Comparison of ENCODE assay signal across 18 cellular contexts in the genomic region with DNA sequence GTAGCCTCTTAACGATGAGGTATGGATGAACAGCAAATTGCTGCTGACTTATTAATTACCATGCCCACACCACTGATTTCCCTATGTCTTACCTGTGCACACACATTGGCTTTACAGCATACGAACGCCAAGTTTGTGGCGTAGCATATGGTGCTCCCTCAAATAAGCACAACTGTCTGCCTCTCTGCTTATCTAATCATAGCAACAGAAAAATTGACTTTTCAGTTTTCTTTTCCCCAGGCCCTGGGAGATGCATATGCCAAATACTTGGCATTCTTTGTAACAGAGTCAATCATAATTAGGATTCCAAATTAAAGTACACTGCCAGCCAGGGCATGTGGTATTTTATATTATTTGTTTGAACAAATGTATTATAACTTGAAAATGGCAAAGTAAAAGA.
A peak's percentile ranks its signal among the peaks of the same experiment; 100 is the strongest.
DNase-seq lines count a peak whose midpoint lies in the region; ATAC-seq and TF ChIP-seq lines count a peak whose summit lies in the region.
"Had no signal": no experiment of that assay in that cellular context is flagged by ENCODE, and none has a peak within 500 bp of the region (broad histone marks: within the 10 kb centered on the region; RNA-seq: fewer than 3 reads in every experiment).

No MANE protein-coding gene starts in this region.

- no peak overlapping the region for H3K9ac ChIP-seq in SK-N-SH
- H3K9ac ChIP-seq in fibroblast of lung (ENCODE audit: insufficient read depth, low read length) = no peak overlapping the region

- H2AFZ ChIP-seq in SK-N-SH (ENCODE audit: low read depth) (no peak overlapping the region), fibroblast of lung (ENCODE audit: low read length) (no peak overlapping the region)

- H3F3A ChIP-seq in SK-N-SH (replicated peaks; ENCODE audit: insufficient read depth) = peaks cover 2% of the 10 kb centered on the region

- H3K4me2 ChIP-seq in SK-N-SH (0 out of 2 replicates have a peak overlapping the region, but pooled peaks have one; percentile 11), fibroblast of lung (ENCODE audit: extremely low read depth, insufficient read depth, low read length) (no peak overlapping the region)

- no peaks in the 10 kb centered on the region for H3K4me1 Mint-ChIP-seq in stimulated activated effector memory CD8-positive, alpha-beta T cell treated with anti-CD3 and anti-CD28 coated beads, Interleukin-12 subunit alpha, Interleukin-12 subunit beta, amount 100 ng/mL, for 72 hours
- no peaks in the 10 kb centered on the region for H3K4me1 Mint-ChIP-seq in glutamatergic neuron (ENCODE audit: low read depth, unreplicated experiment)
- H3K4me1 Mint-ChIP-seq: CD14-positive monocyte, IgD-negative memory B cell had no signal

- DNase-seq in HS-5 (ENCODE audit: low read depth) (peak; percentile 39), SK-N-SH (no peak), fibroblast of lung (ENCODE audit: low read depth in 2 of 2) (peak; percentile 16 to 85), retinal pigment epithelial cell (ENCODE audit: low read depth) (peak; percentile 55), glutamatergic neuron (no peak), cortex of kidney (lab: John Stamatoyannopoulos, UW) (no peak)
- no peak for DNase-seq in stimulated activated effector memory CD8-positive, alpha-beta T cell treated with anti-CD3 and anti-CD28 coated beads, Interleukin-12 subunit alpha, Interleukin-12 subunit beta, amount 100 ng/mL, for 72 hours (ENCODE audit: low spot score in 2 of 2)
- DNase-seq: activated CD4-positive, alpha-beta T cell treated with anti-CD3 and anti-CD28 coated beads, Interleukin-2, amount 50 U/mL, for 4 hours; amygdala; H7; NCI-H2227 treated with DMSO at 0.1 percent for 48 hours had no signal

- CTCF ChIA-PET in SK-N-SH (lab: Yijun Ruan, JAX) = no interaction called here

- H3K27me3 Mint-ChIP-seq in glutamatergic neuron (ENCODE audit: unreplicated experiment) = no peaks in the 10 kb centered on the region
- H3K27me3 Mint-ChIP-seq: IgD-negative memory B cell; stimulated activated naive CD8-positive, alpha-beta T cell treated with anti-CD3 and anti-CD28 coated beads, Interleukin-15, Interleukin-2, amounts not matched to agents 100 ng/mL and 50 ng/mL, for 24 hours had no signal

- H3K4me3 ChIP-seq in SK-N-SH (ENCODE audit: low read depth in 2 of 2, low read length in 1 of 2) = no peak overlapping the region
- no peak overlapping the region for H3K4me3 ChIP-seq in fibroblast of lung (replicated peaks in 1 of 4; ENCODE audit: control extremely low read depth in 1 of 4, insufficient read depth in 1 of 4, low read depth in 3 of 4, low read length in 4 of 4)
- H3K4me3 ChIP-seq in retinal pigment epithelial cell (ENCODE audit: low read length) = no peak overlapping the region
- H3K4me3 ChIP-seq: GM12878, lung, skin epidermis had no signal

- TF ChIP-seq EP300 in SK-N-SH (IDR thresholded peaks at IDR 0.05; ENCODE audit: borderline replicate concordance in 1 of 2, low read depth in 1 of 2, low read length in 1 of 2) = peak in 1 of 2 experiments; percentile 61; a peak in 1 of 4 replicates

- H3K27me3 ChIP-seq in SK-N-SH (ENCODE audit: insufficient read depth) = no peaks in the 10 kb centered on the region
- H3K27me3 ChIP-seq in fibroblast of lung (ENCODE audit: control insufficient read depth, insufficient read depth, low read length) = no peaks in the 10 kb centered on the region

- no peaks in the 10 kb centered on the region for H3K36me3 Mint-ChIP-seq in stimulated activated effector memory CD8-positive, alpha-beta T cell treated with anti-CD3 and anti-CD28 coated beads, Interleukin-12 subunit alpha, Interleukin-12 subunit beta, amount 100 ng/mL, for 72 hours
- peaks cover 5% of the 10 kb centered on the region for H3K36me3 Mint-ChIP-seq in glutamatergic neuron (ENCODE audit: unreplicated experiment)
- H3K36me3 Mint-ChIP-seq: CD14-positive monocyte, IgD-negative memory B cell had no signal

- no peak for TF ChIP-seq CTCF in SK-N-SH (IDR thresholded peaks at IDR 0.05)
- TF ChIP-seq CTCF in fibroblast of lung (conservative IDR thresholded peaks at IDR 0.05 in 1 of 2, IDR thresholded peaks at IDR 0.05 in 1 of 2; ENCODE audit: low read depth in 1 of 2, low read length in 2 of 2) = no peak
- TF ChIP-seq CTCF in retinal pigment epithelial cell (conservative IDR thresholded peaks at IDR 0.05; ENCODE audit: low read depth, low read length) = no peak
- no peak for TF ChIP-seq CTCF in glutamatergic neuron (IDR thresholded peaks at IDR 0.05; ENCODE audit: partially characterized antibody, unreplicated experiment)

- peaks cover 0 to 44% of the 10 kb centered on the region in 2 experiments; a peak in 2 of 4 replicates for H3K4me1 ChIP-seq in SK-N-SH (ENCODE audit: control insufficient read depth in 1 of 2, insufficient read depth in 2 of 2, low read depth in 1 of 2, low read length in 1 of 2)
- peaks cover 14% of the 10 kb centered on the region for H3K4me1 ChIP-seq in fibroblast of lung (ENCODE audit: control insufficient read depth, extremely low read depth, insufficient read depth, low read length)

- no peak for ATAC-seq in HG03442 (IDR thresholded peaks at IDR 0.05; ENCODE audit: unreplicated experiment)
- ATAC-seq in stimulated activated effector memory CD8-positive, alpha-beta T cell treated with anti-CD3 and anti-CD28 coated beads, Interleukin-12 subunit alpha, Interleukin-12 subunit beta, amount 100 ng/mL, for 72 hours = no peak
- ATAC-seq: GM12878 had no signal

- no peak for TF ChIP-seq RAD21 in SK-N-SH (IDR thresholded peaks at IDR 0.05; ENCODE audit: low read length)

- 70% methylated on average over 4 of the region's 4 CpGs for WGBS in SK-N-SH (ENCODE audit: low lambda C conversion rate)

- POLR2A ChIA-PET in SK-N-SH (lab: Yijun Ruan, JAX) = no interaction called here

- H3K9me3 ChIP-seq in SK-N-SH (no peaks in the 10 kb centered on the region), fibroblast of lung (ENCODE audit: control insufficient read depth, insufficient read depth, low read depth, low read length) (no peaks in the 10 kb centered on the region)

- H3K9me3 Mint-ChIP-seq in stimulated activated effector memory CD8-positive, alpha-beta T cell treated with anti-CD3 and anti-CD28 coated beads, Interleukin-12 subunit alpha, Interleukin-12 subunit beta, amount 100 ng/mL, for 72 hours = peaks cover 5% of the 10 kb centered on the region
- peaks cover 1% of the 10 kb centered on the region for H3K9me3 Mint-ChIP-seq in glutamatergic neuron (ENCODE audit: unreplicated experiment)

- H3K36me3 ChIP-seq in SK-N-SH (replicated peaks in 1 of 2; ENCODE audit: control insufficient read depth in 1 of 2, insufficient read depth in 2 of 2, low read length in 1 of 2) = no peaks in the 10 kb centered on the region
- no peaks in the 10 kb centered on the region for H3K36me3 ChIP-seq in fibroblast of lung (ENCODE audit: control insufficient read depth, insufficient read depth, low read length)

- no peak overlapping the region for H3K27ac Mint-ChIP-seq in stimulated activated effector memory CD8-positive, alpha-beta T cell treated with anti-CD3 and anti-CD28 coated beads, Interleukin-12 subunit alpha, Interleukin-12 subunit beta, amount 100 ng/mL, for 72 hours
- H3K27ac Mint-ChIP-seq in glutamatergic neuron (ENCODE audit: unreplicated experiment) = no peak overlapping the region
- H3K27ac Mint-ChIP-seq: CD14-positive monocyte; IgD-negative memory B cell; stimulated activated naive CD8-positive, alpha-beta T cell treated with anti-CD3 and anti-CD28 coated beads, Interleukin-15, Interleukin-2, amounts not matched to agents 100 ng/mL and 50 ng/mL, for 24 hours had no signal

- no peaks in the 10 kb centered on the region for H4K20me1 ChIP-seq in SK-N-SH (ENCODE audit: insufficient read depth)
- H4K20me1 ChIP-seq in fibroblast of lung (ENCODE audit: control insufficient read depth, extremely low read depth, insufficient read depth, low read length) = no peaks in the 10 kb centered on the region

- H3K79me2 ChIP-seq in SK-N-SH (ENCODE audit: insufficient read depth) (no peaks in the 10 kb centered on the region), fibroblast of lung (ENCODE audit: control insufficient read depth, insufficient read depth, low read length) (no peaks in the 10 kb centered on the region)

- H3K4me3 Mint-ChIP-seq in stimulated activated effector memory CD8-positive, alpha-beta T cell treated with anti-CD3 and anti-CD28 coated beads, Interleukin-12 subunit alpha, Interleukin-12 subunit beta, amount 100 ng/mL, for 72 hours = no peak overlapping the region
- no peak overlapping the region for H3K4me3 Mint-ChIP-seq in glutamatergic neuron (ENCODE audit: unreplicated experiment)
- H3K4me3 Mint-ChIP-seq: CD14-positive monocyte; IgD-negative memory B cell; stimulated activated naive CD8-positive, alpha-beta T cell treated with anti-CD3 and anti-CD28 coated beads, Interleukin-15, Interleukin-2, amounts not matched to agents 100 ng/mL and 50 ng/mL, for 24 hours had no signal

- H3K27ac ChIP-seq in SK-N-SH (ENCODE audit: low read depth in 2 of 2, low read length in 1 of 2) = peak overlapping the region in 1 of 2 experiments; percentile 80; a peak in 2 of 4 replicates
- H3K27ac ChIP-seq in fibroblast of lung (ENCODE audit: insufficient read depth, low read length) = peak overlapping the region; percentile 30
- H3K27ac ChIP-seq: skin epidermis had no signal

- H3K9me2 ChIP-seq in SK-N-SH = no peaks in the 10 kb centered on the region

TF ChIP-seq in SK-N-SH, 30 proteins besides CTCF, POLR2A, EP300 and RAD21 (continues in another document):
- no peak for TF ChIP-seq FOXJ3 (CRISPR knock-in tag; IDR thresholded peaks at IDR 0.05)
- TF ChIP-seq FOSL2 (IDR thresholded peaks at IDR 0.05; ENCODE audit: borderline replicate concordance, low read depth) = peak; percentile 42; the same call in 1 of the 2 replicates
- no peak for TF ChIP-seq USF1 (IDR thresholded peaks at IDR 0.05; ENCODE audit: borderline replicate concordance, low read depth)
- TF ChIP-seq PBX3 (IDR thresholded peaks at IDR 0.05) = peak; percentile 46
- peak; percentile 64; the same call in 1 of the 2 replicates for TF ChIP-seq TEAD4 (IDR thresholded peaks at IDR 0.05; ENCODE audit: borderline replicate concordance, insufficient read depth)

Comparison
In these comparisons a context has a peak if more than half of its experiments do, and no peak if none do; other contexts are left out.
1. DNase-seq: peak in HS-5 (single experiment), fibroblast of lung (2 of 2) and retinal pigment epithelial cell (single experiment); none in SK-N-SH (single experiment), stimulated activated effector memory CD8-positive, alpha-beta T cell treated with anti-CD3 and anti-CD28 coated beads, Interleukin-12 subunit alpha, Interleukin-12 subunit beta, amount 100 ng/mL, for 72 hours (0 of 2), glutamatergic neuron (single experiment) and cortex of kidney (single experiment).